In the genomic region with DNA sequence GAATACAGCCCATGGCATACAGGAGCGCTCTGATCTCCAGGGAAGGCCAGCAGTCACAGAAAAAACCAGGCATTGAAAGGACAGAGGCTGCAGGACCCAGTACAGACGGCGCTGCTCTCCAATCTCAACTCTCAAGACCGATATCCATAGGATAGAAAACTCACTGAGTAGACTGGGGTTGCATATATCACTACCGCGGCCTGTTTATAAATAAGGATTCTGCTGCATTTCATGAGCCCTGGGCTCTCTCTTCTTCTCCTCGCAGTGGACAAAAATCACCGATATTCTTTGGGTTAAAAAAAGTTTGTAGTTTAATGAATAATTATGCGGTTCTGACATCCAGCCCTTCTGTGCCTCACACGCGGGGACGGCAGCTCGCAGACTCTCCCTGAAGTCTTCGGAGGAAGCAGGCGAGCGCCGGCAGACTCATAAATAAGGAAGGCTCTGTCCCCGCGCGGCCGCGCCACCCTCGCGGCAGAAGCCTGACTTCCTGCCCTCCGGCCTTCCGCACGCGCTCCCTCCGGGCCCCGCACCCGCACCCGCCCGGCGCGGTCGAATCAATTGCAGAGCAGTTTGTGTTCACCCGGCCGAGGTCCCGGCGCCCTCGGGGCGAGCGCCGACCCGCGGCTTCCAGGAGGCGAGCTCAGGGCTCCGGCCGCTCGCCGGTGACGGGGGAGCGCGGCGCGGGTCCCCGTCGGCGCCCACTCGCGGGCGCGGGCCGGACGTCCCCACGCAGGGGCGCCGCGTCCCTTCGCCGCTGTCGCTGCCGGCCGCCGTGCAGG, we compare ENCODE assay signal across 8 cellular contexts. TPM values are rescaled to one million over a fixed set of nuclear protein-coding genes. Genes with fewer than 3 reads are reported as not detected.
DNase-seq lines count a peak whose midpoint lies in the region; FAIRE-seq and TF ChIP-seq lines count a peak whose summit lies in the region.

A gene with protein sequence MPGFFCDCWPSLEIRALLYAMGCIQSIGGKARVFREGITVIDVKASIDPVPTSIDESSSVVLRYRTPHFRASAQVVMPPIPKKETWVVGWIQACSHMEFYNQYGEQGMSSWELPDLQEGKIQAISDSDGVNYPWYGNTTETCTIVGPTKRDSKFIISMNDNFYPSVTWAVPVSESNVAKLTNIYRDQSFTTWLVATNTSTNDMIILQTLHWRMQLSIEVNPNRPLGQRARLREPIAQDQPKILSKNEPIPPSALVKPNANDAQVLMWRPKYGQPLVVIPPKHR (minus strand): TSS at position 404 of the 782 bp plus-strand sequence. CDS start 331 bp downstream, at position 73.

- peak within 1 kb of the TSS; percentile 99 for H3K4me3 Mint-ChIP-seq in activated CD4-positive, alpha-beta memory T cell treated with anti-CD3 and anti-CD28 coated beads for 36 hours

- POLR2A ChIA-PET in activated CD4-positive, alpha-beta memory T cell treated with anti-CD3 and anti-CD28 coated beads for 36 hours (lab: Charles Lee), result interaction anchor here (0.9 to 11.6 kb wide), 3 partner anchors 22 to 151 kb away, joined by 3 to 180 read pairs (median 5); a partner anchor contains a TSS

- peak; percentile 71 for DNase-seq in activated CD4-positive, alpha-beta memory T cell treated with anti-CD3 and anti-CD28 coated beads for 36 hours
- DNase-seq in fibroblast of villous mesenchyme (ENCODE audit: low read depth) (peak; percentile 28), NCI-H226 (no peak), NCI-H2107 treated with DMSO at 0.1 percent for 48 hours (lab: John Stamatoyannopoulos, UW; ENCODE audit: unreplicated experiment) (no peak), frontal cortex (ENCODE audit: low spot score in 2 of 2) (no peak)

- 12% methylated on average over 75 of the region's 75 CpGs for WGBS in HUES64

- H4K20me1 ChIP-seq in BLaER1, result peaks cover 18% of the 10 kb centered on the region

- peak within 1 kb of the TSS; percentile 72 for H3K27ac ChIP-seq in BLaER1
- no peak within 1 kb of the TSS for H3K27ac ChIP-seq in HUES64 (ENCODE audit: low read depth, low read length)

- peak within 1 kb of the TSS; percentile 97 for H3K27ac Mint-ChIP-seq in activated CD4-positive, alpha-beta memory T cell treated with anti-CD3 and anti-CD28 coated beads for 36 hours

- peaks cover 26% of the 10 kb centered on the region for H3K4me1 Mint-ChIP-seq in activated CD4-positive, alpha-beta memory T cell treated with anti-CD3 and anti-CD28 coated beads for 36 hours (ENCODE audit: low read depth)

- H3K9ac ChIP-seq in BLaER1 (peak within 1 kb of the TSS; percentile 73), HUES64 (ENCODE audit: low read depth, low read length) (no peak within 1 kb of the TSS; the same call in 1 of the 2 replicates)

- peak within 1 kb of the TSS; percentile 96 for H3K4me2 ChIP-seq in BLaER1

- intact Hi-C loops in activated CD4-positive, alpha-beta memory T cell treated with anti-CD3 and anti-CD28 coated beads for 36 hours (cut with micrococcal nuclease), result loop anchor here (5.0 kb wide), 1 partner anchor 226 kb away; a partner anchor contains a TSS

- peaks cover 66% of the 10 kb centered on the region for H3K4me1 ChIP-seq in BLaER1
- peaks cover 13% of the 10 kb centered on the region for H3K4me1 ChIP-seq in HUES64 (ENCODE audit: insufficient read depth, low read length)
- peaks cover 13% of the 10 kb centered on the region for H3K4me1 ChIP-seq in neuron (ENCODE audit: insufficient read depth, low read length)

- H3K4me3 ChIP-seq in BLaER1 (peak within 1 kb of the TSS; percentile 76), HUES64 (ENCODE audit: low read length) (peak within 1 kb of the TSS; percentile 56), fibroblast of villous mesenchyme (ENCODE audit: low read depth, low read length) (peak within 1 kb of the TSS; percentile 39), neuron (ENCODE audit: low read length) (peak within 1 kb of the TSS; percentile 43)

- no peaks in the 10 kb centered on the region for H3K27me3 Mint-ChIP-seq in activated CD4-positive, alpha-beta memory T cell treated with anti-CD3 and anti-CD28 coated beads for 36 hours

- peaks cover 43% of the 10 kb centered on the region for H3K36me3 Mint-ChIP-seq in activated CD4-positive, alpha-beta memory T cell treated with anti-CD3 and anti-CD28 coated beads for 36 hours

- H3K27me3 ChIP-seq in BLaER1 (peaks cover 72% of the 10 kb centered on the region), HUES64 (ENCODE audit: insufficient read depth, low read length) (peaks cover 27% of the 10 kb centered on the region), neuron (ENCODE audit: insufficient read depth, low read length) (peaks cover 28% of the 10 kb centered on the region)

- no peak for TF ChIP-seq CTCF in fibroblast of villous mesenchyme (IDR thresholded peaks at IDR 0.05; ENCODE audit: insufficient read depth, low read depth, low read length)

- FAIRE-seq in frontal cortex (lab: Jason Lieb, UNC), result no peak

- no peaks in the 10 kb centered on the region for H3K9me3 Mint-ChIP-seq in activated CD4-positive, alpha-beta memory T cell treated with anti-CD3 and anti-CD28 coated beads for 36 hours

- CTCF ChIA-PET in activated CD4-positive, alpha-beta memory T cell treated with anti-CD3 and anti-CD28 coated beads for 36 hours (lab: Charles Lee), result interaction anchor here (1.0 to 11.5 kb wide), 4 partner anchors 8 to 97 kb away, joined by 3 to 109 read pairs (median 4); no protein-coding TSS in a partner anchor

- H2AFZ ChIP-seq in neuron (ENCODE audit: low read depth, low read length), result peak within 1 kb of the TSS; percentile 57

- H3K36me3 ChIP-seq in BLaER1, result no peaks in the 10 kb centered on the region
- H3K36me3 ChIP-seq in HUES64 (ENCODE audit: insufficient read depth, low read length), result no peaks in the 10 kb centered on the region
- no peaks in the 10 kb centered on the region for H3K36me3 ChIP-seq in neuron (ENCODE audit: insufficient read depth, low read length)

- H3K9me3 ChIP-seq in BLaER1, result no peaks in the 10 kb centered on the region
- H3K9me3 ChIP-seq in HUES64 (ENCODE audit: insufficient read depth, low read depth, low read length), result no peaks in the 10 kb centered on the region
- H3K9me3 ChIP-seq in neuron (ENCODE audit: low read length), result no peaks in the 10 kb centered on the region

RNA-seq across cellular contexts. Expression of the gene that starts here (rescaled TPM):
- 1.8 TPM for polyA plus RNA-seq in HUES64 (2013, experiment 1 of 2)
- 2.0 TPM for polyA plus RNA-seq in HUES64 (2013, experiment 2 of 2)
- total RNA-seq in activated CD4-positive, alpha-beta memory T cell treated with anti-CD3 and anti-CD28 coated beads for 36 hours, result 10 to 100 TPM; 34.0 to 36.2 TPM
- total RNA-seq in fibroblast of villous mesenchyme, result under 0.01 and 0.43 TPM in 2 replicates
- 0.82 TPM for total RNA-seq in frontal cortex

Comparison
In these comparisons a context has a peak if more than half of its experiments do, and no peak if none do; other contexts are left out.
1. RNA of the gene that starts here (total RNA-seq): 34.0 to 36.2 TPM in activated CD4-positive, alpha-beta memory T cell treated with anti-CD3 and anti-CD28 coated beads for 36 hours; 0.82 TPM in frontal cortex (single experiment) and under 0.01 to 0.43 TPM in fibroblast of villous mesenchyme; every median in the first group is over 10 times any median in the second.
2. Peak in DNase-seq and H3K4me3 ChIP-seq in fibroblast of villous mesenchyme; RNA of the gene not detected or under 1 TPM.
3. Peak in every context shown above with its lines, with median percentiles within 50 percentile points of each other: H3K4me3 ChIP-seq.